ENCODE assay signal across 1 cellular context in the genomic region with DNA sequence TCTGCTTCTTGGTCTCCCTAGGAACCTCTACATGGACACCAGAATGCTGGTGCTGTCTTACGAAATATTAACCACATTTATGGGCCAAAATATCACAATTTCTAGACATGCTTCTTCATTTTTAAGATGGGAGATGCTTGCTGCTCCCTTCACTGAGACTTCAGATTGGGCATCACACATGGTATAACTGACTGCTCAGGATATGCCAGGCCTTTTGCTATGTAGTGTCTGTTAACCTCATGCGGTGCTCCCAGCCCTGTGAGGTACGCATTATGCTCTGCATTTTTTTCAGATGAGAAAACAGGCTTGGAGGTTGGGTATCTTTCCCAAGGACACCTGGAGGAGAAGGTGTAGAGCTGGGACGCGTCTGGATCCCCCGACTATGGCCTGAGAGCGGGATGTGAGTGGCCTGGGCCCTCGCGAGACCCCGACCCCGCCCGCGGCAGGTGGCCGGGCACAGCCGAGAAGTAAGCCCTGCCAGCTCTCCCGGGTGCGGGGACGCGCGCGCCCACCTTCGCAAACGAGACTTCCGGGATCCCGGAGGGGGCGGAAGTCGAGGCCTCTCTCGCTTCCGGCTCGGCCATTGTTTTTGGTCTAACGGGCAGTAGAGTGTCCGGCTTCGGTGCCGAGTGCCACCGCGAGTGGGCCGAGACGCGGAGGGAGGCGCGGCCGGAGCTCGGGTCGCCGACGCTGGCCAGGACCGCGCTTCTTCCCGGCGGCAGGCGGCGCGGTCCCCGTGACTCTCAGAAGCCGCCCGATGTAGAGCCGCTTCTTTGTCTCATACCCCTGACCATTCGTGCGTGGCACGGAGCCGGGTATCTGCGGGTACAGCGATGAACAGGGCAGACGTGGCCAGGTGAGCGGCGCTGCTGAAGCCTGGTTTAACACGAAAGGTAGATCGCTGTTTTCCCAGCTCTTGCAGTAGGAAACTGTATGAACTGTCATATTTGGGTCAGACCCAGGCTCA.
A peak's percentile ranks its signal among the peaks of the same experiment; 100 is the strongest.
TF ChIP-seq lines count a peak whose summit lies in the region.

A gene (plus strand): TSS at position 568 of the 967 bp plus-strand sequence. CDS start 1,855 bp downstream, outside the sequence.

TF ChIP-seq in H1, 55 proteins besides CTCF, POLR2A, EP300 and RAD21:
- TF ChIP-seq SIRT6 (IDR thresholded peaks at IDR 0.05; ENCODE audit: low read length) (no peak), CREB1 (IDR thresholded peaks at IDR 0.05) (no peak), CEBPB (IDR thresholded peaks at IDR 0.05; ENCODE audit: low read depth, low read length) (no peak), SIN3A (conservative IDR thresholded peaks at IDR 0.05 in 1 of 2, IDR thresholded peaks at IDR 0.05 in 1 of 2; ENCODE audit: low read depth in 1 of 2, low read length in 2 of 2) (peak in 1 of 2 experiments; percentile 62; a peak in 1 of 4 replicates), PHF8 (conservative IDR thresholded peaks at IDR 0.05; ENCODE audit: low read depth, low read length) (peak; percentile 83), EZH2 (IDR thresholded peaks at IDR 0.05; ENCODE audit: low read depth, low read length, severe bottlenecking) (no peak), CTBP2 (IDR thresholded peaks at IDR 0.05; ENCODE audit: borderline replicate concordance, insufficient read depth, insufficient read length, low read length) (peak; percentile 20), SP1 (IDR thresholded peaks at IDR 0.05; ENCODE audit: low read depth, low read length) (no peak), YY1 (IDR thresholded peaks at IDR 0.05; ENCODE audit: low read depth, low read length) (peak; percentile 89), NRF1 (IDR thresholded peaks at IDR 0.05; ENCODE audit: low read depth, low read length) (no peak), ASH2L (IDR thresholded peaks at IDR 0.05; ENCODE audit: low read length) (peak; percentile 52), SAP30 (IDR thresholded peaks at IDR 0.05; ENCODE audit: insufficient read depth, insufficient replicate concordance, low read length) (no peak), BCL11A (IDR thresholded peaks at IDR 0.05; ENCODE audit: low read depth in 2 of 2, low read length in 2 of 2) (no peak), GABPA (IDR thresholded peaks at IDR 0.05; ENCODE audit: borderline replicate concordance, insufficient read depth, low read length) (peak; percentile 86), ZNF274 (IDR thresholded peaks at IDR 0.05; ENCODE audit: borderline replicate concordance, extremely low read depth, low read length) (no peak), TAF7 (optimal IDR thresholded peaks at IDR 0.05; ENCODE audit: borderline replicate concordance, low read depth, low read length) (no peak), SP2 (IDR thresholded peaks at IDR 0.05; ENCODE audit: low read length) (no peak), BRCA1 (IDR thresholded peaks at IDR 0.05; ENCODE audit: low read depth, low read length) (peak; percentile 83), HDAC2 (IDR thresholded peaks at IDR 0.05; ENCODE audit: borderline replicate concordance in 1 of 2, low read depth in 2 of 2, low read length in 2 of 2) (no peak; a peak in 1 of 4 replicates), SIX5 (IDR thresholded peaks at IDR 0.05; ENCODE audit: low read depth, low read length) (no peak), RXRA (IDR thresholded peaks at IDR 0.05; ENCODE audit: insufficient read depth, low read depth, low read length) (no peak), CBX8 (IDR thresholded peaks at IDR 0.05; ENCODE audit: borderline replicate concordance, low read depth, low read length) (no peak), CBX5 (IDR thresholded peaks at IDR 0.05; ENCODE audit: low read depth, low read length) (no peak), KDM4A (IDR thresholded peaks at IDR 0.05; ENCODE audit: low read depth, low read length, severe bottlenecking) (peak; percentile 95), CHD2 (IDR thresholded peaks at IDR 0.05; ENCODE audit: low read length) (peak; percentile 97), EGR1 (IDR thresholded peaks at IDR 0.05; ENCODE audit: borderline replicate concordance, low read depth, low read length) (peak; percentile 73), SUZ12 (IDR thresholded peaks at IDR 0.05; ENCODE audit: low read length) (no peak), KDM1A (IDR thresholded peaks at IDR 0.05; ENCODE audit: borderline replicate concordance, low read length) (no peak), BACH1 (IDR thresholded peaks at IDR 0.05; ENCODE audit: low read length) (peak; percentile 33; the same call in 1 of the 2 replicates), TAF1 (IDR thresholded peaks at IDR 0.05; ENCODE audit: low read depth, low read length) (peak; percentile 83), NANOG (IDR thresholded peaks at IDR 0.05; ENCODE audit: insufficient read depth, low read depth, low read length, poor library complexity, severe bottlenecking) (no peak), TEAD4 (IDR thresholded peaks at IDR 0.05; ENCODE audit: low read depth, low read length) (no peak), POLR2AphosphoS5 (IDR thresholded peaks at IDR 0.05; ENCODE audit: low read depth, low read length) (peak; percentile 76), TCF12 (IDR thresholded peaks at IDR 0.05; ENCODE audit: low read depth, low read length) (no peak)
- TF ChIP-seq, protein P1, sequence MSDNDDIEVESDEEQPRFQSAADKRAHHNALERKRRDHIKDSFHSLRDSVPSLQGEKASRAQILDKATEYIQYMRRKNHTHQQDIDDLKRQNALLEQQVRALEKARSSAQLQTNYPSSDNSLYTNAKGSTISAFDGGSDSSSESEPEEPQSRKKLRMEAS (IDR thresholded peaks at IDR 0.05): peak; percentile 82
- TF ChIP-seq, protein P2, sequence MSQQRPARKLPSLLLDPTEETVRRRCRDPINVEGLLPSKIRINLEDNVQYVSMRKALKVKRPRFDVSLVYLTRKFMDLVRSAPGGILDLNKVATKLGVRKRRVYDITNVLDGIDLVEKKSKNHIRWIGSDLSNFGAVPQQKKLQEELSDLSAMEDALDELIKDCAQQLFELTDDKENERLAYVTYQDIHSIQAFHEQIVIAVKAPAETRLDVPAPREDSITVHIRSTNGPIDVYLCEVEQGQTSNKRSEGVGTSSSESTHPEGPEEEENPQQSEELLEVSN (IDR thresholded peaks at IDR 0.05): peak; percentile 82
- TF ChIP-seq, protein P3, sequence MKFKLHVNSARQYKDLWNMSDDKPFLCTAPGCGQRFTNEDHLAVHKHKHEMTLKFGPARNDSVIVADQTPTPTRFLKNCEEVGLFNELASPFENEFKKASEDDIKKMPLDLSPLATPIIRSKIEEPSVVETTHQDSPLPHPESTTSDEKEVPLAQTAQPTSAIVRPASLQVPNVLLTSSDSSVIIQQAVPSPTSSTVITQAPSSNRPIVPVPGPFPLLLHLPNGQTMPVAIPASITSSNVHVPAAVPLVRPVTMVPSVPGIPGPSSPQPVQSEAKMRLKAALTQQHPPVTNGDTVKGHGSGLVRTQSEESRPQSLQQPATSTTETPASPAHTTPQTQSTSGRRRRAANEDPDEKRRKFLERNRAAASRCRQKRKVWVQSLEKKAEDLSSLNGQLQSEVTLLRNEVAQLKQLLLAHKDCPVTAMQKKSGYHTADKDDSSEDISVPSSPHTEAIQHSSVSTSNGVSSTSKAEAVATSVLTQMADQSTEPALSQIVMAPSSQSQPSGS (IDR thresholded peaks at IDR 0.05; ENCODE audit: low read length): peak; percentile 57; the same call in 1 of the 2 replicates
